8 cellular contexts compared by ENCODE assay signal in genomic region chr7:10939911-10940747, GRCh38. TPM values are rescaled to one million over a fixed set of nuclear protein-coding genes. Genes with fewer than 3 reads are reported as not detected.
A peak's percentile ranks its signal among the peaks of the same experiment; 100 is the strongest.
DNase-seq lines count a peak whose midpoint lies in the region; ATAC-seq and TF ChIP-seq lines count a peak whose summit lies in the region.

No MANE protein-coding gene starts in this region.

- H3K36me3 ChIP-seq in kidney epithelial cell (ENCODE audit: control insufficient read depth, insufficient read depth, low read length), result no peaks in the 10 kb centered on the region

- DNase-seq in AML-193 (lab: John Stamatoyannopoulos, UW) (peak; percentile 92 to 95), NCI-H345 treated with DMSO at 0.1 percent for 48 hours (lab: John Stamatoyannopoulos, UW; ENCODE audit: unreplicated experiment) (peak; percentile 96), cerebellum (ENCODE audit: low spot score) (peak; percentile 89), kidney epithelial cell (ENCODE audit: low read depth) (peak; percentile 78)
- peak; percentile 89 for DNase-seq in stimulated activated CD4-positive, alpha-beta T cell treated with anti-CD3 and anti-CD28 coated beads, Interleukin-15, amount 100 ng/mL, for 24 hours

- H3K4me3 ChIP-seq in kidney epithelial cell (ENCODE audit: low read depth, low read length), result peak overlapping the region; percentile 60

- no peak for TF ChIP-seq CTCF in kidney epithelial cell (IDR thresholded peaks at IDR 0.05; ENCODE audit: insufficient read depth, low read length, poor library complexity, severe bottlenecking)

- ATAC-seq in GM19043 (IDR thresholded peaks at IDR 0.05; ENCODE audit: low read depth, unreplicated experiment) (peak; percentile 89), HG03342 (IDR thresholded peaks at IDR 0.05; ENCODE audit: unreplicated experiment) (peak; percentile 90)
- ATAC-seq in activated CD4-positive, CD25-positive, alpha-beta regulatory T cell treated with anti-CD3 and anti-CD28 coated beads, Interleukin-2, amount 50 U/mL, for 24 hours, result peak; percentile 90 to 94

- H3K27me3 ChIP-seq in kidney epithelial cell (ENCODE audit: control insufficient read depth, insufficient read depth, low read length), result no peaks in the 10 kb centered on the region

RNA-seq across cellular contexts. Expression of gene PHF14, which starts 33.5 kb away (rescaled TPM):
- total RNA-seq in cerebellum, result 206 TPM
- 32.4 and 40.4 TPM in 2 replicates for total RNA-seq in kidney epithelial cell

Comparison
In these comparisons a context has a peak if more than half of its experiments do, and no peak if none do; other contexts are left out.
1. Peak in every context shown above with its lines: DNase-seq, ATAC-seq and H3K4me3 ChIP-seq.